34 cellular contexts compared by ENCODE assay signal in the genomic region with DNA sequence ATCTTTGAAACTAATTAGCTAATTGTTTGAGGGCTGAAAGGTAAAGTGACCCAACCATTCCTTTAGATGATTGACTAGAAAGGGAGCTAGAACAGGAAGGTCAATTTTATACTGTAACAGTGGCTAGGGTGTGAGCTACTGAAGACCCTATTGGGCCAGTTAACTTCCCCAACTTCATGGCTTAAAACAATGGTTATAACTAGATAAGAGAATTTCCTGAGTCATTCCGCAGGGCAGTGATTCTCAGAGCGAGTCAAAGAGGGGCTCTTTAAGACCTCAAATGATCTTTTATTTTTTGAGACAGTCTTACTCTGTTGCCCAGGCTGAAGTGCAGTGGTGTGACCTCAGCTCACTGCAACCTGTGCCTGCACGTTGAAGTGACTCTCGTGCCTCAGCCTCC.
"Had no signal": no experiment of that assay in that cellular context is flagged by ENCODE, and none has a peak within 500 bp of the region (broad histone marks: within the 10 kb centered on the region; RNA-seq: fewer than 3 reads in every experiment).

No MANE protein-coding gene starts in this region.

- DNase-seq: activated CD4-positive, alpha-beta memory T cell treated with anti-CD3 and anti-CD28 coated beads for 36 hours; activated CD4-positive, alpha-beta T cell treated with anti-CD3 and anti-CD28 coated beads for 36 hours; activated CD4-positive, alpha-beta T cell treated with anti-CD3 and anti-CD28 coated beads, Interleukin-2, amount 10 ng/mL, durations not matched to agents 24 days and 14 days; activated CD4-positive, CD25-positive, alpha-beta regulatory T cell; activated CD4-positive, CD25-positive, alpha-beta regulatory T cell treated with anti-CD3 and anti-CD28 coated beads, Interleukin-2, amount 50 U/mL, for 72 hours; activated CD8-positive, alpha-beta memory T cell treated with anti-CD3 and anti-CD28 coated beads, Interleukin-2, amount 10 ng/mL, durations not matched to agents 7 days and 5 days; activated CD8-positive, alpha-beta memory T cell treated with anti-CD3 and anti-CD28 coated beads, Interleukin-2, amount 50 U/mL, for 4 hours; activated CD8-positive, alpha-beta T cell treated with anti-CD3 and anti-CD28 coated beads, Interleukin-2, amount 10 ng/mL, durations not matched to agents 7 days and 5 days; activated effector memory CD4-positive, alpha-beta T cell treated with anti-CD3 and anti-CD28 coated beads, Interleukin-2, amount 50 U/mL, for 16 hours; activated naive CD4-positive, alpha-beta T cell treated with anti-CD3 and anti-CD28 coated beads for 36 hours; activated naive CD8-positive, alpha-beta T cell treated with anti-CD3 and anti-CD28 coated beads for 36 hours; activated naive CD8-positive, alpha-beta T cell treated with anti-CD3 and anti-CD28 coated beads, Interleukin-2, amount 50 U/mL, for 24 hours; activated T-cell treated with anti-CD3 and anti-CD28 coated beads, Interleukin-2, amount 50 U/mL, for 1 hour; activated T-cell treated with anti-CD3 and anti-CD28 coated beads, Interleukin-2, amount 50 U/mL, for 48 hours; adrenal gland; amygdala; aorta; body of pancreas; caudate nucleus; cortex of kidney; dermis blood vessel endothelial cell; effector CD4-positive, alpha-beta T cell; effector memory CD8-positive, alpha-beta T cell; esophagus squamous epithelium; foreskin melanocyte; heart right ventricle; T-cell; T-helper 17 cell; T1000 had no signal

- H3K4me3 ChIP-seq: adrenal gland, body of pancreas, esophagus squamous epithelium, gastroesophageal sphincter, heart right ventricle had no signal

- H3K27ac ChIP-seq: adrenal gland, body of pancreas, esophagus squamous epithelium, gastroesophageal sphincter, heart right ventricle had no signal

- H3K4me1 ChIP-seq: adrenal gland, body of pancreas, gastroesophageal sphincter, heart right ventricle had no signal

- H3K9me3 ChIP-seq: adrenal gland, body of pancreas, gastroesophageal sphincter had no signal

- H3K27me3 Mint-ChIP-seq: activated CD4-positive, alpha-beta memory T cell treated with anti-CD3 and anti-CD28 coated beads for 36 hours; activated CD4-positive, alpha-beta T cell treated with anti-CD3 and anti-CD28 coated beads for 36 hours; activated CD4-positive, alpha-beta T cell treated with anti-CD3 and anti-CD28 coated beads, Interleukin-2, amount 10 ng/mL, durations not matched to agents 24 days and 14 days; activated CD8-positive, alpha-beta memory T cell treated with anti-CD3 and anti-CD28 coated beads, Interleukin-2, amount 10 ng/mL, durations not matched to agents 7 days and 5 days; activated naive CD4-positive, alpha-beta T cell treated with anti-CD3 and anti-CD28 coated beads, Interleukin-2, amount 50 U/mL, for 24 hours; activated naive CD8-positive, alpha-beta T cell treated with anti-CD3 and anti-CD28 coated beads for 36 hours; activated naive CD8-positive, alpha-beta T cell treated with anti-CD3 and anti-CD28 coated beads, Interleukin-2, amount 50 U/mL, for 24 hours; effector memory CD8-positive, alpha-beta T cell; T-cell; T-helper 17 cell had no signal

- H3K27ac Mint-ChIP-seq: activated CD4-positive, alpha-beta memory T cell treated with anti-CD3 and anti-CD28 coated beads for 36 hours; activated CD4-positive, alpha-beta T cell treated with anti-CD3 and anti-CD28 coated beads for 36 hours; activated CD4-positive, alpha-beta T cell treated with anti-CD3 and anti-CD28 coated beads, Interleukin-2, amount 10 ng/mL, durations not matched to agents 24 days and 14 days; activated CD8-positive, alpha-beta memory T cell treated with anti-CD3 and anti-CD28 coated beads, Interleukin-2, amount 10 ng/mL, durations not matched to agents 7 days and 5 days; activated CD8-positive, alpha-beta T cell treated with anti-CD3 and anti-CD28 coated beads, Interleukin-2, amount 10 ng/mL, durations not matched to agents 7 days and 5 days; activated naive CD4-positive, alpha-beta T cell treated with anti-CD3 and anti-CD28 coated beads for 36 hours; activated naive CD4-positive, alpha-beta T cell treated with anti-CD3 and anti-CD28 coated beads, Interleukin-2, amount 50 U/mL, for 24 hours; activated naive CD8-positive, alpha-beta T cell treated with anti-CD3 and anti-CD28 coated beads for 36 hours; activated naive CD8-positive, alpha-beta T cell treated with anti-CD3 and anti-CD28 coated beads, Interleukin-2, amount 50 U/mL, for 24 hours; activated T-helper 1 cell treated with anti-CD3 and anti-CD28 coated beads, Interleukin-12 subunit alpha, Interleukin-12 subunit beta, Interleukin-2, Interleukin-4 antibody, amounts not matched to agents 30 ng/mL and 10 ng/mL and 1 ng/mL, durations not matched to agents 14 hours and 24 hours and 36 hours; activated T-helper 2 cell treated with anti-CD3 and anti-CD28 coated beads, Interferon-gamma antibody, Interleukin-2, Interleukin-4, amounts not matched to agents 10 μg/mL and 5 μg/mL and 100 μg/mL, durations not matched to agents 14 hours and 24 hours and 36 hours; T-cell; T-helper 17 cell; T-helper 2 cell treated with Interferon-gamma antibody and Interleukin-4, amounts not matched to agents 5 μg/mL and 100 μg/mL, for 36 hours had no signal

- H3K9me3 Mint-ChIP-seq: activated CD4-positive, alpha-beta memory T cell treated with anti-CD3 and anti-CD28 coated beads for 36 hours; activated naive CD4-positive, alpha-beta T cell treated with anti-CD3 and anti-CD28 coated beads for 36 hours; activated naive CD4-positive, alpha-beta T cell treated with anti-CD3 and anti-CD28 coated beads, Interleukin-2, amount 50 U/mL, for 24 hours; activated T-helper 1 cell treated with anti-CD3 and anti-CD28 coated beads, Interleukin-12 subunit alpha, Interleukin-12 subunit beta, Interleukin-2, Interleukin-4 antibody, amounts not matched to agents 30 ng/mL and 10 ng/mL and 1 ng/mL, durations not matched to agents 14 hours and 24 hours and 36 hours; activated T-helper 2 cell treated with anti-CD3 and anti-CD28 coated beads, Interferon-gamma antibody, Interleukin-2, Interleukin-4, amounts not matched to agents 10 μg/mL and 5 μg/mL and 100 μg/mL, durations not matched to agents 14 hours and 24 hours and 36 hours; effector memory CD8-positive, alpha-beta T cell; T-cell had no signal

- ATAC-seq: activated CD4-positive, alpha-beta T cell treated with anti-CD3 and anti-CD28 coated beads for 36 hours; activated CD8-positive, alpha-beta memory T cell treated with anti-CD3 and anti-CD28 coated beads, Interleukin-2, amount 10 ng/mL, durations not matched to agents 7 days and 5 days; activated CD8-positive, alpha-beta T cell treated with anti-CD3 and anti-CD28 coated beads, Interleukin-2, amount 10 ng/mL, durations not matched to agents 7 days and 5 days; activated naive CD8-positive, alpha-beta T cell treated with anti-CD3 and anti-CD28 coated beads, Interleukin-2, amount 50 U/mL, for 24 hours; body of pancreas; effector memory CD8-positive, alpha-beta T cell; gastroesophageal sphincter; heart right ventricle; T-cell; T-helper 17 cell had no signal

- H3K4me1 Mint-ChIP-seq: activated CD8-positive, alpha-beta memory T cell treated with anti-CD3 and anti-CD28 coated beads, Interleukin-2, amount 10 ng/mL, durations not matched to agents 7 days and 5 days; T-cell; T-helper 17 cell had no signal

- H3K4me3 Mint-ChIP-seq: activated CD4-positive, alpha-beta memory T cell treated with anti-CD3 and anti-CD28 coated beads for 36 hours; activated CD4-positive, alpha-beta T cell treated with anti-CD3 and anti-CD28 coated beads for 36 hours; activated CD4-positive, alpha-beta T cell treated with anti-CD3 and anti-CD28 coated beads, Interleukin-2, amount 10 ng/mL, durations not matched to agents 24 days and 14 days; activated CD8-positive, alpha-beta memory T cell treated with anti-CD3 and anti-CD28 coated beads, Interleukin-2, amount 10 ng/mL, durations not matched to agents 7 days and 5 days; activated CD8-positive, alpha-beta T cell treated with anti-CD3 and anti-CD28 coated beads, Interleukin-2, amount 10 ng/mL, durations not matched to agents 7 days and 5 days; activated naive CD4-positive, alpha-beta T cell treated with anti-CD3 and anti-CD28 coated beads for 36 hours; activated naive CD4-positive, alpha-beta T cell treated with anti-CD3 and anti-CD28 coated beads, Interleukin-2, amount 50 U/mL, for 24 hours; activated naive CD8-positive, alpha-beta T cell treated with anti-CD3 and anti-CD28 coated beads for 36 hours; activated naive CD8-positive, alpha-beta T cell treated with anti-CD3 and anti-CD28 coated beads, Interleukin-2, amount 50 U/mL, for 24 hours; activated T-helper 1 cell treated with anti-CD3 and anti-CD28 coated beads, Interleukin-12 subunit alpha, Interleukin-12 subunit beta, Interleukin-2, Interleukin-4 antibody, amounts not matched to agents 30 ng/mL and 10 ng/mL and 1 ng/mL, durations not matched to agents 14 hours and 24 hours and 36 hours; effector memory CD8-positive, alpha-beta T cell; T-cell; T-helper 17 cell; T-helper 2 cell treated with Interferon-gamma antibody and Interleukin-4, amounts not matched to agents 5 μg/mL and 100 μg/mL, for 36 hours had no signal

- H3K27me3 ChIP-seq: adrenal gland, body of pancreas, esophagus squamous epithelium, gastroesophageal sphincter, heart right ventricle had no signal
